In genomic region chr5:134538296-134538695, GRCh38 we compare ENCODE assay signal across 27 cellular contexts. TPM values are rescaled to one million over a fixed set of nuclear protein-coding genes. Genes with fewer than 3 reads are reported as not detected.
DNase-seq lines count a peak whose midpoint lies in the region; ATAC-seq lines count a peak whose summit lies in the region.
"Had no signal": no experiment of that assay in that cellular context is flagged by ENCODE, and none has a peak within 500 bp of the region (broad histone marks: within the 10 kb centered on the region; RNA-seq: fewer than 3 reads in every experiment).

No MANE protein-coding gene starts in this region.

- H3K4me3 Mint-ChIP-seq in CD4-positive, alpha-beta memory T cell = no peak overlapping the region
- H3K4me3 Mint-ChIP-seq in IgD-negative memory B cell = peak overlapping the region in 3 of 4 donors; percentile 51 to 59 (median 53)
- no peak overlapping the region for H3K4me3 Mint-ChIP-seq in memory B cell
- H3K4me3 Mint-ChIP-seq: CD14-positive monocyte; effector memory CD8-positive, alpha-beta T cell; mesothelial cell of epicardium; nephron progenitor cell had no signal

- no peak overlapping the region for H3K27ac ChIP-seq in CD4-positive, alpha-beta memory T cell (ENCODE audit: low read depth, low read length)
- H3K27ac ChIP-seq: brain microvascular endothelial cell, esophagus squamous epithelium, gastrocnemius medialis, right lobe of liver, vagina had no signal

- H3K4me3 ChIP-seq in CD4-positive, alpha-beta memory T cell (ENCODE audit: low read length in 2 of 2) = no peak overlapping the region
- no peak overlapping the region for H3K4me3 ChIP-seq in adipocyte (ENCODE audit: low read length)
- H3K4me3 ChIP-seq: esophagus squamous epithelium, gastrocnemius medialis, right lobe of liver, vagina had no signal

- POLR2A ChIA-PET in CD4-positive, alpha-beta memory T cell (lab: Charles Lee; ENCODE audit: partially characterized antibody) = interaction anchor here (1.1 to 3.3 kb wide), 2 partner anchors 12 to 31 kb away, joined by 3 to 23 read pairs; partner anchors contain the start of gene JADE2

- peaks cover 49% of the 10 kb centered on the region for H3K36me3 ChIP-seq in CD4-positive, alpha-beta memory T cell (ENCODE audit: insufficient read depth, low read length)
- H3K36me3 ChIP-seq in adipocyte (ENCODE audit: control insufficient read depth, insufficient read depth, low read length, severe bottlenecking) = peaks cover 57% of the 10 kb centered on the region

- H3K9me3 ChIP-seq in CD4-positive, alpha-beta memory T cell (ENCODE audit: control insufficient read depth in 1 of 2, low read length in 2 of 2) = no peaks in the 10 kb centered on the region
- no peaks in the 10 kb centered on the region for H3K9me3 ChIP-seq in adipocyte (ENCODE audit: control insufficient read depth, low read length)
- H3K9me3 ChIP-seq: esophagus squamous epithelium, gastrocnemius medialis, right lobe of liver, vagina had no signal

- H3K27me3 ChIP-seq in CD4-positive, alpha-beta memory T cell (ENCODE audit: insufficient read depth, low read length) = no peaks in the 10 kb centered on the region
- H3K27me3 ChIP-seq in adipocyte (replicated peaks; ENCODE audit: control insufficient read depth, insufficient read depth, low read length) = no peaks in the 10 kb centered on the region
- H3K27me3 ChIP-seq: brain microvascular endothelial cell, esophagus squamous epithelium, gastrocnemius medialis, right lobe of liver, vagina had no signal

- H3K27ac Mint-ChIP-seq in CD4-positive, alpha-beta memory T cell = peak overlapping the region in 5 of 7 donors; percentile 13 to 86 (median 62)
- peak overlapping the region in 2 of 3 donors; percentile 40 to 83 for H3K27ac Mint-ChIP-seq in IgD-negative memory B cell
- peak overlapping the region; percentile 70 for H3K27ac Mint-ChIP-seq in memory B cell
- H3K27ac Mint-ChIP-seq: mesothelial cell of epicardium, nephron progenitor cell had no signal

- peaks cover 68% of the 10 kb centered on the region for H3K4me1 ChIP-seq in CD4-positive, alpha-beta memory T cell (ENCODE audit: insufficient read depth, low read length)
- H3K4me1 ChIP-seq in adipocyte (ENCODE audit: control insufficient read depth, insufficient read depth, low read length) = peaks cover 11% of the 10 kb centered on the region
- H3K4me1 ChIP-seq: right lobe of liver had no signal

- no peaks in the 10 kb centered on the region for H3K9me3 Mint-ChIP-seq in CD4-positive, alpha-beta memory T cell
- H3K9me3 Mint-ChIP-seq in IgD-negative memory B cell = no peaks in the 10 kb centered on the region
- H3K9me3 Mint-ChIP-seq in memory B cell = no peaks in the 10 kb centered on the region
- H3K9me3 Mint-ChIP-seq: CD14-positive monocyte; effector memory CD8-positive, alpha-beta T cell; mesothelial cell of epicardium; nephron progenitor cell had no signal

- intact Hi-C loops in CD4-positive, alpha-beta memory T cell (cut with micrococcal nuclease) = no loop called here

- no peak for ATAC-seq in memory B cell (ENCODE audit: low read depth)
- ATAC-seq: effector memory CD8-positive, alpha-beta T cell; gastrocnemius medialis; left ventricle myocardium superior; right lobe of liver had no signal

- peaks cover 30 to 78% (median 55%) of the 10 kb centered on the region in 4 donors for H3K4me1 Mint-ChIP-seq in CD4-positive, alpha-beta memory T cell
- H3K4me1 Mint-ChIP-seq in IgD-negative memory B cell = peaks cover 40 to 61% (median 61%) of the 10 kb centered on the region in 3 donors
- H3K4me1 Mint-ChIP-seq in memory B cell = peaks cover 54% of the 10 kb centered on the region
- H3K4me1 Mint-ChIP-seq: mesothelial cell of epicardium had no signal

- peak in 1 of 5 donors; percentile 7 for DNase-seq in CD4-positive, alpha-beta memory T cell
- peak; percentile 10 for DNase-seq in adipocyte (ENCODE audit: low read depth)
- no peak for DNase-seq in memory B cell (ENCODE audit: low spot score in 2 of 2)
- no peak for DNase-seq in NCI-H1105 (lab: John Stamatoyannopoulos, UW)
- no peak for DNase-seq in C1 segment of cervical spinal cord (lab: John Stamatoyannopoulos, UW)
- no peak for DNase-seq in effector CD8-positive, alpha-beta T cell (lab: John Stamatoyannopoulos, UW)
- DNase-seq: activated CD4-positive, alpha-beta T cell treated with anti-CD3 and anti-CD28 coated beads for 48 hours; brain microvascular endothelial cell; effector memory CD8-positive, alpha-beta T cell; esophagus squamous epithelium; gastrocnemius medialis; islet precursor cell; KG1; left ventricle myocardium superior; MM.1S; NCI-H1436; NCI-H2171; NCI-H524; nephron progenitor cell; stimulated activated CD4-positive, alpha-beta T cell treated with anti-CD3 and anti-CD28 coated beads, Interleukin-12 subunit alpha, Interleukin-12 subunit beta, amount 100 ng/mL, for 4 hours; stimulated activated CD4-positive, alpha-beta T cell treated with anti-CD3 and anti-CD28 coated beads, Interleukin-4, amount 100 ng/mL, for 24 hours; stimulated activated naive CD4-positive, alpha-beta T cell treated with Interleukin-2 at 50 U/mL for 16 hours had no signal

- H3K27me3 Mint-ChIP-seq in CD4-positive, alpha-beta memory T cell = no peaks in the 10 kb centered on the region
- H3K27me3 Mint-ChIP-seq in IgD-negative memory B cell (no peaks in the 10 kb centered on the region), memory B cell (no peaks in the 10 kb centered on the region)
- H3K27me3 Mint-ChIP-seq: effector memory CD8-positive, alpha-beta T cell had no signal

- H3K9ac ChIP-seq in adipocyte (ENCODE audit: low read length) = no peak overlapping the region

- CTCF ChIA-PET in CD4-positive, alpha-beta memory T cell (lab: Charles Lee; ENCODE audit: partially characterized antibody) = interaction anchor here (2.1 kb wide), 1 partner anchor 10 kb away, joined by 7 read pairs; no protein-coding TSS in a partner anchor

- peaks cover 20 to 71% of the 10 kb centered on the region in 2 donors for H3K36me3 Mint-ChIP-seq in CD4-positive, alpha-beta memory T cell
- H3K36me3 Mint-ChIP-seq in IgD-negative memory B cell = peaks cover 9% of the 10 kb centered on the region
- H3K36me3 Mint-ChIP-seq in memory B cell = peaks cover 29% of the 10 kb centered on the region

RNA-seq across cellular contexts. Expression of gene JADE2, which starts 12.8 kb away (rescaled TPM):
- total RNA-seq in CD4-positive, alpha-beta memory T cell = 100 to 1,000 TPM; 265 to 276 TPM
- 10 to 100 TPM in 1 of 2 donors, 1 to 10 TPM in 1; 9.1 to 42.6 TPM for polyA plus RNA-seq in CD4-positive, alpha-beta memory T cell
- polyA plus RNA-seq in IgD-negative memory B cell = 46.7 TPM

Comparison
In these comparisons a context has a peak if more than half of its experiments do, and no peak if none do; other contexts are left out.
1. H3K4me3 Mint-ChIP-seq: peak in IgD-negative memory B cell (3 of 4); none in CD4-positive, alpha-beta memory T cell (0 of 8) and memory B cell (single experiment).
2. Peak in every context shown above with its lines, with median percentiles within 50 percentile points of each other: H3K27ac Mint-ChIP-seq.